ENCODE assay signal across 8 cellular contexts in genomic region chr7:120949393-120949799, GRCh38. TPM values are rescaled to one million over a fixed set of nuclear protein-coding genes. Genes with fewer than 3 reads are reported as not detected.
DNase-seq lines count a peak whose midpoint lies in the region; ATAC-seq and TF ChIP-seq lines count a peak whose summit lies in the region.

No MANE protein-coding gene starts in this region.

- no peak for TF ChIP-seq POLR2A in suprapubic skin (IDR thresholded peaks at IDR 0.05)

- intact Hi-C loops in activated naive CD4-positive, alpha-beta T cell treated with anti-CD3 and anti-CD28 coated beads for 36 hours (cut with micrococcal nuclease): no loop called here

- 66% methylated on average over 7 of the region's 7 CpGs for WGBS in suprapubic skin

- peak overlapping the region; percentile 97 for H3K4me3 Mint-ChIP-seq in activated naive CD4-positive, alpha-beta T cell treated with anti-CD3 and anti-CD28 coated beads for 36 hours
- H3K4me3 Mint-ChIP-seq in immature natural killer cell: peak overlapping the region; percentile 91 to 99 (median 97)

- H3K9me3 ChIP-seq in suprapubic skin: no peaks in the 10 kb centered on the region

- no peak for ATAC-seq in HG03280 (IDR thresholded peaks at IDR 0.05; ENCODE audit: unreplicated experiment)
- ATAC-seq in GM21576 (IDR thresholded peaks at IDR 0.05; ENCODE audit: unreplicated experiment): no peak

- H3K27ac Mint-ChIP-seq in activated naive CD4-positive, alpha-beta T cell treated with anti-CD3 and anti-CD28 coated beads for 36 hours: peak overlapping the region; percentile 97
- H3K27ac Mint-ChIP-seq in immature natural killer cell: peak overlapping the region in 5 of 6 donors; percentile 98 to 99 (median 98)

- CTCF ChIA-PET in activated naive CD4-positive, alpha-beta T cell treated with anti-CD3 and anti-CD28 coated beads for 36 hours (lab: Charles Lee): interaction anchor here (0.6 kb wide), 1 partner anchor 136 kb away, joined by 3 read pairs; no protein-coding TSS in a partner anchor

- H3K27me3 Mint-ChIP-seq in activated naive CD4-positive, alpha-beta T cell treated with anti-CD3 and anti-CD28 coated beads for 36 hours (ENCODE audit: low read depth): peaks cover 3% of the 10 kb centered on the region
- H3K27me3 Mint-ChIP-seq in immature natural killer cell (ENCODE audit: low read depth in 3 of 3): peaks cover 13 to 18% (median 16%) of the 10 kb centered on the region in 3 donors

- peaks cover 14% of the 10 kb centered on the region for H3K36me3 Mint-ChIP-seq in activated naive CD4-positive, alpha-beta T cell treated with anti-CD3 and anti-CD28 coated beads for 36 hours (ENCODE audit: low read depth)
- peaks cover 0 to 3% (median 0%) of the 10 kb centered on the region in 3 donors for H3K36me3 Mint-ChIP-seq in immature natural killer cell

- DNase-seq in activated naive CD4-positive, alpha-beta T cell treated with anti-CD3 and anti-CD28 coated beads for 36 hours: no peak
- no peak for DNase-seq in activated naive CD4-positive, alpha-beta T cell (lab: John Stamatoyannopoulos, UW)
- DNase-seq in immature natural killer cell (no peak), suprapubic skin (ENCODE audit: low spot score in 2 of 2) (no peak), NCI-H2081 treated with DMSO at 0.1 percent for 48 hours (lab: John Stamatoyannopoulos, UW) (no peak)

- TF ChIP-seq CTCF in VCaP (conservative IDR thresholded peaks at IDR 0.05) (no peak), suprapubic skin (IDR thresholded peaks at IDR 0.05) (no peak)

- TF ChIP-seq EP300 in suprapubic skin (IDR thresholded peaks at IDR 0.05): no peak

- H3K4me3 ChIP-seq in suprapubic skin: peak overlapping the region; percentile 55

- no peaks in the 10 kb centered on the region for H3K9me3 Mint-ChIP-seq in activated naive CD4-positive, alpha-beta T cell treated with anti-CD3 and anti-CD28 coated beads for 36 hours
- H3K9me3 Mint-ChIP-seq in immature natural killer cell: peaks cover 0 to 2% (median 0%) of the 10 kb centered on the region in 6 donors

- peaks cover 7% of the 10 kb centered on the region for H3K36me3 ChIP-seq in suprapubic skin

- peak overlapping the region; percentile 95; the same call in 1 of the 2 replicates for H3K27ac ChIP-seq in VCaP
- H3K27ac ChIP-seq in suprapubic skin: no peak overlapping the region

- peaks cover 19% of the 10 kb centered on the region for H3K4me1 ChIP-seq in suprapubic skin

- H3K27me3 ChIP-seq in suprapubic skin: no peaks in the 10 kb centered on the region

- H3K4me1 Mint-ChIP-seq in activated naive CD4-positive, alpha-beta T cell treated with anti-CD3 and anti-CD28 coated beads for 36 hours (ENCODE audit: low read depth): peaks cover 13% of the 10 kb centered on the region
- H3K4me1 Mint-ChIP-seq in immature natural killer cell: peaks cover 28 to 36% of the 10 kb centered on the region in 2 donors

RNA-seq across cellular contexts. Expression of gene ING3, which starts 1.2 kb away (rescaled TPM):
- total RNA-seq in activated naive CD4-positive, alpha-beta T cell treated with anti-CD3 and anti-CD28 coated beads for 36 hours: 10 to 100 TPM; 25.0 to 26.7 TPM
- 10 to 100 TPM; 29.5 to 33.7 (median 31.4) TPM for polyA plus RNA-seq in immature natural killer cell
- 10 to 100 TPM; 12.6 to 17.8 (median 16.2) TPM for total RNA-seq in suprapubic skin

RNA-seq across cellular contexts. Expression of gene CPED1, which starts 39.1 kb away (rescaled TPM):
- total RNA-seq in activated naive CD4-positive, alpha-beta T cell treated with anti-CD3 and anti-CD28 coated beads for 36 hours: not detected
- polyA plus RNA-seq in immature natural killer cell: 1 to 10 TPM in 2 of 3 donors, not detected in 1; 1.3 to 2.2 TPM
- 1 to 10 TPM; 1.3 to 5.6 (median 3.6) TPM for total RNA-seq in suprapubic skin
